In the genomic region with DNA sequence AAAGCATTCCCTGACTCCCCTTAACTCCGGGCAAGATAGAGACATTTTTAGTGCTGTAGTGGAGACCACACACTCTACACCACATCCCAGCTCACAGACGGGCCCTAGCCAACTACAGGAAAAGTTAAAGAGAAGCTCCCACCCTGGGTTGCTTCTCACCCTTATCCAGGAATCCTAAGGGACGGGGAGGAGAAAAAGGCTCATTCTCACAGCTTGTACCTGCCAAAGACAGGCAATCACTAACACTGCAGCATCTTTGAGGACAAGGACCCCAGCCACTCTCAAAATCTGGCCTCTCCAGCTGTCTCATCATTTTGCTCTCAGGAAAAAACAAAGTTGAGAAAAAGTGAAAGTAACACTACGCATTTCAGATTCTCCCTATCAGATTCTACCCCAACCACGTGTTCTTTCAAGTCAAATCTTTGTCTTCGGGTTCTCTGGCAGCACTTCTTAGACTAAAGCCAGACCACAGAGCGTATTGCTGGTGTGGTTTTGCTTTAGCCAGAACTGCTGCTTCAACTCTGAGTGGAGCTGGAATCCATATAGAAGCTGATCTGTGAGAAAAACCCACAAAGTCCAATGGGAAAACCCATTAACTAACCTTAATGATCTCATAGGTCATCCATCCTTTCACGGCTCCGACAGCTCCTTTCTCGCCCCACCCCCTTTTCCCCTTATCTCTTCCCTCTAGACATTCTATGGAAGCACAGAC, we compare ENCODE assay signal across 8 cellular contexts.
DNase-seq lines count a peak whose midpoint lies in the region; ATAC-seq, FAIRE-seq and TF ChIP-seq lines count a peak whose summit lies in the region.

No MANE protein-coding gene starts in this region.

- peak overlapping the region; percentile 92 to 94 (median 92) for H3K27ac Mint-ChIP-seq in CD4-positive, CD25-positive, alpha-beta regulatory T cell
- H3K27ac Mint-ChIP-seq in astrocyte (ENCODE audit: unreplicated experiment) = peak overlapping the region; percentile 96

- H3K4me1 Mint-ChIP-seq in CD4-positive, CD25-positive, alpha-beta regulatory T cell = peaks cover 6 to 70% (median 35%) of the 10 kb centered on the region in 4 donors
- peaks cover 77% of the 10 kb centered on the region for H3K4me1 Mint-ChIP-seq in astrocyte (ENCODE audit: low read depth, unreplicated experiment)

- H3K4me3 Mint-ChIP-seq in CD4-positive, CD25-positive, alpha-beta regulatory T cell = peak overlapping the region; percentile 75 to 90 (median 78)
- peak overlapping the region; percentile 55 for H3K4me3 Mint-ChIP-seq in astrocyte (ENCODE audit: unreplicated experiment)

- no peaks in the 10 kb centered on the region for H3K27me3 Mint-ChIP-seq in CD4-positive, CD25-positive, alpha-beta regulatory T cell
- H3K27me3 Mint-ChIP-seq in astrocyte (ENCODE audit: low read depth, unreplicated experiment) = no peaks in the 10 kb centered on the region

- H3K4me1 ChIP-seq in CD4-positive, CD25-positive, alpha-beta regulatory T cell (ENCODE audit: control insufficient read depth, insufficient read depth, low read length, poor library complexity, severe bottlenecking) = peaks cover 20% of the 10 kb centered on the region
- H3K4me1 ChIP-seq in astrocyte (ENCODE audit: insufficient read depth, low read length) (peaks cover 47% of the 10 kb centered on the region), mesodermal cell (ENCODE audit: control insufficient read depth, insufficient read depth, low read length, poor library complexity, severe bottlenecking) (peaks cover 38% of the 10 kb centered on the region), aorta (ENCODE audit: control insufficient read depth in 1 of 2, insufficient read depth in 2 of 2, low read length in 2 of 2) (no peaks in the 10 kb centered on the region)

- WGBS in mesodermal cell (ENCODE audit: insufficient coverage in 2 of 2), 2 experiments = 0 to 56% methylated on average over 1 to 3 of the region's 10 CpGs
- 3 to 38% methylated on average over 10 of the region's 10 CpGs for WGBS in aorta, 2 donors

- intact Hi-C loops in aorta (cut with DNase I) = no loop called here

- H3K9me3 ChIP-seq in CD4-positive, CD25-positive, alpha-beta regulatory T cell (ENCODE audit: control insufficient read depth in 2 of 2, low read length in 2 of 2) = no peaks in the 10 kb centered on the region
- H3K9me3 ChIP-seq in astrocyte (ENCODE audit: insufficient read depth, low read depth, low read length) = no peaks in the 10 kb centered on the region
- no peaks in the 10 kb centered on the region for H3K9me3 ChIP-seq in mesodermal cell (ENCODE audit: control insufficient read depth, low read length)
- no peaks in the 10 kb centered on the region for H3K9me3 ChIP-seq in aorta (ENCODE audit: control insufficient read depth, low read length)

- H3K4me3 ChIP-seq in CD4-positive, CD25-positive, alpha-beta regulatory T cell (ENCODE audit: low read depth, low read length) = peak overlapping the region; percentile 86
- H3K4me3 ChIP-seq in astrocyte (ENCODE audit: insufficient read depth, low read depth, low read length) (peak overlapping the region; percentile 57), mesodermal cell (ENCODE audit: extremely low read depth, insufficient read depth, low read length, poor library complexity, severe bottlenecking) (no peak overlapping the region), aorta (ENCODE audit: low read length in 2 of 2) (peak overlapping the region; percentile 17 to 79)

- peak; percentile 100 for FAIRE-seq in astrocyte (lab: Jason Lieb, UNC)

- H3K9ac ChIP-seq in astrocyte (ENCODE audit: low read length) = peak overlapping the region; percentile 91

- H3K4me2 ChIP-seq in astrocyte (ENCODE audit: low read length) = peak overlapping the region; percentile 89

- H3K79me2 ChIP-seq in astrocyte (ENCODE audit: insufficient read depth, low read length) = peaks cover 48% of the 10 kb centered on the region

- no peaks in the 10 kb centered on the region for H4K20me1 ChIP-seq in astrocyte (ENCODE audit: insufficient read depth, low read length)

- peaks cover 0 to 1% (median 0%) of the 10 kb centered on the region in 7 donors for H3K9me3 Mint-ChIP-seq in CD4-positive, CD25-positive, alpha-beta regulatory T cell
- no peaks in the 10 kb centered on the region for H3K9me3 Mint-ChIP-seq in astrocyte (ENCODE audit: unreplicated experiment)

- peak; percentile 32 to 82 (median 78) for DNase-seq in CD4-positive, CD25-positive, alpha-beta regulatory T cell
- DNase-seq in MV-4-11 (lab: John Stamatoyannopoulos, UW) = peak; percentile 64
- DNase-seq in astrocyte (ENCODE audit: low read depth) = peak; percentile 97
- no peak for DNase-seq in aorta
- no peak for DNase-seq in globus pallidus (ENCODE audit: low spot score)
- DNase-seq in LoVo (ENCODE audit: low spot score) = no peak

- peaks cover 5% of the 10 kb centered on the region for H3K36me3 Mint-ChIP-seq in CD4-positive, CD25-positive, alpha-beta regulatory T cell
- H3K36me3 Mint-ChIP-seq in astrocyte (ENCODE audit: low read depth, unreplicated experiment) = no peaks in the 10 kb centered on the region

- no peak overlapping the region for H2AFZ ChIP-seq in astrocyte (ENCODE audit: low read depth, low read length)

- peak overlapping the region; percentile 82 for H3K27ac ChIP-seq in CD4-positive, CD25-positive, alpha-beta regulatory T cell (ENCODE audit: insufficient read depth, low read length, poor library complexity, severe bottlenecking)
- H3K27ac ChIP-seq in astrocyte (ENCODE audit: low read depth, low read length) (peak overlapping the region; percentile 97), mesodermal cell (ENCODE audit: low read depth, low read length, severe bottlenecking) (peak overlapping the region; percentile 95), aorta (ENCODE audit: low read depth in 1 of 2, low read length in 2 of 2) (peak overlapping the region in 1 of 2 donors; percentile 51)

- no peaks in the 10 kb centered on the region for H3K27me3 ChIP-seq in CD4-positive, CD25-positive, alpha-beta regulatory T cell (ENCODE audit: control insufficient read depth, insufficient read depth, low read length)
- H3K27me3 ChIP-seq in astrocyte (ENCODE audit: insufficient read depth, low read length) (no peaks in the 10 kb centered on the region), aorta (ENCODE audit: control insufficient read depth in 1 of 2, insufficient read depth in 2 of 2, low read length in 1 of 2) (no peaks in the 10 kb centered on the region)

- H3K36me3 ChIP-seq in CD4-positive, CD25-positive, alpha-beta regulatory T cell (ENCODE audit: control insufficient read depth, insufficient read depth, low read length) = no peaks in the 10 kb centered on the region
- H3K36me3 ChIP-seq in astrocyte (ENCODE audit: insufficient read depth, low read length) = no peaks in the 10 kb centered on the region
- H3K36me3 ChIP-seq in mesodermal cell (ENCODE audit: control insufficient read depth, insufficient read depth, low read length) = peaks cover 8% of the 10 kb centered on the region
- no peaks in the 10 kb centered on the region for H3K36me3 ChIP-seq in aorta (ENCODE audit: control insufficient read depth in 1 of 2, insufficient read depth in 2 of 2, low read length in 1 of 2)

- ATAC-seq in CD4-positive, CD25-positive, alpha-beta regulatory T cell (ENCODE audit: low read depth in 2 of 2) = peak; percentile 79 to 81
- ATAC-seq in GM21367 (IDR thresholded peaks at IDR 0.05; ENCODE audit: unreplicated experiment) (peak; percentile 75), aorta (ENCODE audit: low FRiP score) (peak; percentile 31)

- TF ChIP-seq CTCF in astrocyte (IDR thresholded peaks at IDR 0.05; ENCODE audit: insufficient read depth, low read depth, low read length) = no peak

Comparison
In these comparisons a context has a peak if more than half of its experiments do, and no peak if none do; other contexts are left out.
1. DNase-seq: peak in CD4-positive, CD25-positive, alpha-beta regulatory T cell (3 of 3), MV-4-11 (single experiment) and astrocyte (single experiment); none in aorta (0 of 2), globus pallidus (single experiment) and LoVo (single experiment).
2. Peak in every context shown above with its lines, with median percentiles within 50 percentile points of each other: ATAC-seq.